8 cellular contexts compared by ENCODE assay signal in genomic region chr9:19464061-19464763, GRCh38. TPM values are rescaled to one million over a fixed set of nuclear protein-coding genes. Genes with fewer than 3 reads are reported as not detected.
A peak's percentile ranks its signal among the peaks of the same experiment; 100 is the strongest.
DNase-seq lines count a peak whose midpoint lies in the region; ATAC-seq, FAIRE-seq and TF ChIP-seq lines count a peak whose summit lies in the region.

No MANE protein-coding gene starts in this region.

- H3K27me3 Mint-ChIP-seq in HFFc6 (ENCODE audit: insufficient read depth) (peaks cover 2% of the 10 kb centered on the region), astrocyte (ENCODE audit: low read depth, unreplicated experiment) (peaks cover 6% of the 10 kb centered on the region)

- H3K9me3 ChIP-seq in BLaER1 treated with 17β-estradiol and CSF1 and Interleukin-3, amounts not matched to agents 10 nM and 100 nM (replicated peaks in 1 of 11): peaks cover 0 to 6% (median 0%) of the 10 kb centered on the region in 11 experiments; a peak in 1 of 22 replicates
- H3K9me3 ChIP-seq in astrocyte (ENCODE audit: insufficient read depth, low read depth, low read length) (no peaks in the 10 kb centered on the region), mucosa of rectum (ENCODE audit: control insufficient read depth in 2 of 2, low read length in 2 of 2) (no peaks in the 10 kb centered on the region)

- peak overlapping the region; percentile 50 to 87 (median 70) for H3K4me2 ChIP-seq in BLaER1 treated with 17β-estradiol and CSF1 and Interleukin-3, amounts not matched to agents 10 nM and 100 nM
- H3K4me2 ChIP-seq in astrocyte (ENCODE audit: low read length): peak overlapping the region; percentile 80

- peak overlapping the region; percentile 84 for H2AFZ ChIP-seq in astrocyte (ENCODE audit: low read depth, low read length)

- TF ChIP-seq CTCF in HFFc6 (IDR thresholded peaks at IDR 0.05) (no peak), astrocyte (IDR thresholded peaks at IDR 0.05; ENCODE audit: insufficient read depth, low read depth, low read length) (no peak)

- H3K27ac ChIP-seq in BLaER1 treated with 17β-estradiol and CSF1 and Interleukin-3, amounts not matched to agents 10 nM and 100 nM: no peak overlapping the region
- no peak overlapping the region for H3K27ac ChIP-seq in astrocyte (ENCODE audit: low read depth, low read length)
- no peak overlapping the region for H3K27ac ChIP-seq in mucosa of rectum (ENCODE audit: low read depth in 2 of 2, low read length in 2 of 2)

- peak overlapping the region; percentile 40 to 66 (median 53); a peak in 17 of 20 replicates for H3K4me3 ChIP-seq in BLaER1 treated with 17β-estradiol and CSF1 and Interleukin-3, amounts not matched to agents 10 nM and 100 nM
- peak overlapping the region; percentile 49 for H3K4me3 ChIP-seq in astrocyte (ENCODE audit: insufficient read depth, low read depth, low read length)
- peak overlapping the region; percentile 45 to 57 for H3K4me3 ChIP-seq in mucosa of rectum (ENCODE audit: low read length in 2 of 2)

- ATAC-seq in HG02763 (IDR thresholded peaks at IDR 0.05; ENCODE audit: unreplicated experiment): no peak

- H3K79me2 ChIP-seq in astrocyte (ENCODE audit: insufficient read depth, low read length): no peaks in the 10 kb centered on the region

- H3K36me3 ChIP-seq in BLaER1 treated with 17β-estradiol and CSF1 and Interleukin-3, amounts not matched to agents 10 nM and 100 nM: no peaks in the 10 kb centered on the region
- H3K36me3 ChIP-seq in astrocyte (ENCODE audit: insufficient read depth, low read length) (no peaks in the 10 kb centered on the region), mucosa of rectum (ENCODE audit: control insufficient read depth in 2 of 2, insufficient read depth in 2 of 2, low read length in 2 of 2) (no peaks in the 10 kb centered on the region)

- no peaks in the 10 kb centered on the region for H4K20me1 ChIP-seq in BLaER1 treated with 17β-estradiol and CSF1 and Interleukin-3, amounts not matched to agents 10 nM and 100 nM
- H4K20me1 ChIP-seq in astrocyte (ENCODE audit: insufficient read depth, low read length): no peaks in the 10 kb centered on the region

- no peak overlapping the region for H3K27ac Mint-ChIP-seq in HFFc6
- no peak overlapping the region for H3K27ac Mint-ChIP-seq in astrocyte (ENCODE audit: unreplicated experiment)

- H3K4me1 Mint-ChIP-seq in HFFc6 (ENCODE audit: low read depth) (peaks cover 7% of the 10 kb centered on the region; the same call in 1 of the 2 replicates), astrocyte (ENCODE audit: low read depth, unreplicated experiment) (no peaks in the 10 kb centered on the region)

- H3K4me1 ChIP-seq in BLaER1 treated with 17β-estradiol and CSF1 and Interleukin-3, amounts not matched to agents 10 nM and 100 nM: peaks cover 0 to 8% (median 0%) of the 10 kb centered on the region in 10 experiments; a peak in 2 of 20 replicates
- H3K4me1 ChIP-seq in astrocyte (ENCODE audit: insufficient read depth, low read length) (peaks cover 4% of the 10 kb centered on the region), mucosa of rectum (ENCODE audit: control insufficient read depth in 2 of 2, insufficient read depth in 2 of 2, low read length in 2 of 2) (peaks cover 4% of the 10 kb centered on the region in 2 donors)

- no peak for DNase-seq in HFFc6
- no peak for DNase-seq in astrocyte (ENCODE audit: low read depth)
- no peak for DNase-seq in NK-92 (lab: John Stamatoyannopoulos, UW; ENCODE audit: unreplicated experiment)
- no peak for DNase-seq in central memory CD4-positive, alpha-beta T cell
- DNase-seq in stimulated activated CD4-positive, alpha-beta T cell treated with anti-CD3 and anti-CD28 coated beads, Interleukin-4, amount 100 ng/mL, for 24 hours: no peak

- H3K9me3 Mint-ChIP-seq in HFFc6 (no peaks in the 10 kb centered on the region), astrocyte (ENCODE audit: unreplicated experiment) (no peaks in the 10 kb centered on the region)

- H3K9ac ChIP-seq in BLaER1 treated with 17β-estradiol and CSF1 and Interleukin-3, amounts not matched to agents 10 nM and 100 nM: peak overlapping the region in 9 of 11 experiments; percentile 15 to 56 (median 42); a peak in 9 of 22 replicates
- H3K9ac ChIP-seq in astrocyte (ENCODE audit: low read length): no peak overlapping the region
- H3K9ac ChIP-seq in mucosa of rectum (ENCODE audit: low read depth in 1 of 2, low read length in 2 of 2): peak overlapping the region in 1 of 2 donors; percentile 2

- peaks cover 0 to 15% (median 5%) of the 10 kb centered on the region in 11 experiments; a peak in 5 of 22 replicates for H3K27me3 ChIP-seq in BLaER1 treated with 17β-estradiol and CSF1 and Interleukin-3, amounts not matched to agents 10 nM and 100 nM
- H3K27me3 ChIP-seq in astrocyte (ENCODE audit: insufficient read depth, low read length) (no peaks in the 10 kb centered on the region), mucosa of rectum (ENCODE audit: control insufficient read depth in 2 of 2, insufficient read depth in 2 of 2, low read length in 2 of 2) (peaks cover 0 to 2% of the 10 kb centered on the region in 2 donors)

- no peak for FAIRE-seq in astrocyte (lab: Jason Lieb, UNC)

- H3K4me3 Mint-ChIP-seq in HFFc6 (peak overlapping the region; percentile 87), astrocyte (ENCODE audit: unreplicated experiment) (peak overlapping the region; percentile 80)

- H3K36me3 Mint-ChIP-seq in HFFc6 (ENCODE audit: low read depth) (no peaks in the 10 kb centered on the region), astrocyte (ENCODE audit: low read depth, unreplicated experiment) (no peaks in the 10 kb centered on the region)

RNA-seq across cellular contexts. Expression of gene ACER2, which starts 55.4 kb away (rescaled TPM):
- 1 to 10 TPM; 1.2 to 1.9 (median 1.6) TPM for total RNA-seq in HFFc6 (2021; fragmentation: NEBNext Ultra II Directional; extraction: Animal tissue kit (Norgen Biotek cat#: 25700))
- total RNA-seq in astrocyte: 6.0 and 7.4 TPM in 2 replicates
